8 cellular contexts compared by ENCODE assay signal in genomic region chr19:12789904-12790619, GRCh38. TPM values are rescaled to one million over a fixed set of nuclear protein-coding genes. Genes with fewer than 3 reads are reported as not detected.
DNase-seq lines count a peak whose midpoint lies in the region; ATAC-seq and TF ChIP-seq lines count a peak whose summit lies in the region.

No MANE protein-coding gene starts in this region.

- TF ChIP-seq CTCF in GM12864 (IDR thresholded peaks at IDR 0.05; ENCODE audit: low read depth, low read length, missing control alignments) (no peak), left ventricle myocardium inferior (IDR thresholded peaks at IDR 0.05; ENCODE audit: borderline replicate concordance) (no peak), progenitor cell of endocrine pancreas (IDR thresholded peaks at IDR 0.05; ENCODE audit: unreplicated experiment) (no peak)

- intact Hi-C loops in left ventricle myocardium inferior (cut with micrococcal nuclease) = no loop called here

- peak; percentile 39 for ATAC-seq in HG02678 (IDR thresholded peaks at IDR 0.05; ENCODE audit: unreplicated experiment)

- peak overlapping the region; percentile 96 for H3K27ac ChIP-seq in left ventricle myocardium inferior (replicated peaks)

- no peaks in the 10 kb centered on the region for H3K27me3 ChIP-seq in left ventricle myocardium inferior (ENCODE audit: low read depth)

- no peaks in the 10 kb centered on the region for H3K27me3 Mint-ChIP-seq in T-helper 1 cell treated with Interleukin-12 subunit alpha and Interleukin-12 subunit beta and Interleukin-4 antibody, amounts not matched to agents 30 μg/mL and 1 μg/mL, for 36 hours (ENCODE audit: low read depth)
- peaks cover 18% of the 10 kb centered on the region for H3K27me3 Mint-ChIP-seq in progenitor cell of endocrine pancreas

- no peaks in the 10 kb centered on the region for H3K36me3 ChIP-seq in left ventricle myocardium inferior

- no peaks in the 10 kb centered on the region for H3K9me3 ChIP-seq in left ventricle myocardium inferior (replicated peaks)

- H3K4me1 ChIP-seq in left ventricle myocardium inferior = peaks cover 89% of the 10 kb centered on the region

- H3K27ac Mint-ChIP-seq in T-helper 1 cell treated with Interleukin-12 subunit alpha and Interleukin-12 subunit beta and Interleukin-4 antibody, amounts not matched to agents 30 μg/mL and 1 μg/mL, for 36 hours = peak overlapping the region; percentile 98
- H3K27ac Mint-ChIP-seq in progenitor cell of endocrine pancreas = no peak overlapping the region

- H3K4me3 ChIP-seq in GM12864 (ENCODE audit: low read depth, low read length) (peak overlapping the region; percentile 89), left ventricle myocardium inferior (peak overlapping the region; percentile 76)

- H3K9me3 Mint-ChIP-seq in T-helper 1 cell treated with Interleukin-12 subunit alpha and Interleukin-12 subunit beta and Interleukin-4 antibody, amounts not matched to agents 30 μg/mL and 1 μg/mL, for 36 hours = no peaks in the 10 kb centered on the region
- H3K9me3 Mint-ChIP-seq in progenitor cell of endocrine pancreas (ENCODE audit: low read depth) = no peaks in the 10 kb centered on the region

- DNase-seq in GM12864 (ENCODE audit: low read depth) (peak; percentile 90), NCI-H1417 (lab: John Stamatoyannopoulos, UW) (peak; percentile 83 to 98 (median 98)), amygdala (lab: John Stamatoyannopoulos, UW) (peak; percentile 41 to 96 (median 89)), left ventricle myocardium inferior (peak; percentile 97), progenitor cell of endocrine pancreas (ENCODE audit: low spot score, unreplicated experiment) (peak; percentile 83), ureter (ENCODE audit: low spot score) (peak; percentile 97)

- peak overlapping the region; percentile 95 for H3K4me3 Mint-ChIP-seq in T-helper 1 cell treated with Interleukin-12 subunit alpha and Interleukin-12 subunit beta and Interleukin-4 antibody, amounts not matched to agents 30 μg/mL and 1 μg/mL, for 36 hours
- peak overlapping the region; percentile 55 for H3K4me3 Mint-ChIP-seq in progenitor cell of endocrine pancreas (ENCODE audit: low read depth)

- peaks cover 7% of the 10 kb centered on the region for H3K36me3 Mint-ChIP-seq in T-helper 1 cell treated with Interleukin-12 subunit alpha and Interleukin-12 subunit beta and Interleukin-4 antibody, amounts not matched to agents 30 μg/mL and 1 μg/mL, for 36 hours (ENCODE audit: low read depth)
- H3K36me3 Mint-ChIP-seq in progenitor cell of endocrine pancreas (ENCODE audit: insufficient read depth) = no peaks in the 10 kb centered on the region

- peaks cover 27% of the 10 kb centered on the region for H3K4me1 Mint-ChIP-seq in T-helper 1 cell treated with Interleukin-12 subunit alpha and Interleukin-12 subunit beta and Interleukin-4 antibody, amounts not matched to agents 30 μg/mL and 1 μg/mL, for 36 hours (ENCODE audit: low read depth)
- H3K4me1 Mint-ChIP-seq in progenitor cell of endocrine pancreas (ENCODE audit: low read depth) = peaks cover 18% of the 10 kb centered on the region

RNA-seq across cellular contexts. Expression of gene JUNB, which starts 1.2 kb away (rescaled TPM):
- total RNA-seq in left ventricle myocardium inferior (26.7 TPM), progenitor cell of endocrine pancreas (5.7 and 6.0 TPM in 2 replicates), ureter (191 TPM)

RNA-seq across cellular contexts. Expression of gene PRDX2, which starts 11.5 kb away (rescaled TPM):
- total RNA-seq in left ventricle myocardium inferior = 700 TPM
- total RNA-seq in progenitor cell of endocrine pancreas = 524 and 554 TPM in 2 replicates
- 196 TPM for total RNA-seq in ureter

RNA-seq across cellular contexts. Expression of gene THSD8, which starts 11.8 kb away (rescaled TPM):
- 2.7 TPM for total RNA-seq in left ventricle myocardium inferior
- total RNA-seq in progenitor cell of endocrine pancreas = 16.5 and 22.7 TPM in 2 replicates
- total RNA-seq in ureter = 4.4 TPM

RNA-seq across cellular contexts. Expression of gene HOOK2, which starts 14.7 kb away (rescaled TPM):
- total RNA-seq in left ventricle myocardium inferior (66.3 TPM), progenitor cell of endocrine pancreas (115 TPM in 2 replicates), ureter (79.0 TPM)

RNA-seq across cellular contexts. Expression of gene RNASEH2A, which starts 16.3 kb away (rescaled TPM):
- 2.5 TPM for total RNA-seq in left ventricle myocardium inferior
- 32.8 and 37.4 TPM in 2 replicates for total RNA-seq in progenitor cell of endocrine pancreas
- total RNA-seq in ureter = 8.8 TPM

Comparison
In these comparisons a context has a peak if more than half of its experiments do, and no peak if none do; other contexts are left out.
1. Peak in every context shown above with its lines: DNase-seq, ATAC-seq, H3K4me3 ChIP-seq and H3K27ac ChIP-seq.